Comparison of ENCODE assay signal across 8 cellular contexts in the genomic region with DNA sequence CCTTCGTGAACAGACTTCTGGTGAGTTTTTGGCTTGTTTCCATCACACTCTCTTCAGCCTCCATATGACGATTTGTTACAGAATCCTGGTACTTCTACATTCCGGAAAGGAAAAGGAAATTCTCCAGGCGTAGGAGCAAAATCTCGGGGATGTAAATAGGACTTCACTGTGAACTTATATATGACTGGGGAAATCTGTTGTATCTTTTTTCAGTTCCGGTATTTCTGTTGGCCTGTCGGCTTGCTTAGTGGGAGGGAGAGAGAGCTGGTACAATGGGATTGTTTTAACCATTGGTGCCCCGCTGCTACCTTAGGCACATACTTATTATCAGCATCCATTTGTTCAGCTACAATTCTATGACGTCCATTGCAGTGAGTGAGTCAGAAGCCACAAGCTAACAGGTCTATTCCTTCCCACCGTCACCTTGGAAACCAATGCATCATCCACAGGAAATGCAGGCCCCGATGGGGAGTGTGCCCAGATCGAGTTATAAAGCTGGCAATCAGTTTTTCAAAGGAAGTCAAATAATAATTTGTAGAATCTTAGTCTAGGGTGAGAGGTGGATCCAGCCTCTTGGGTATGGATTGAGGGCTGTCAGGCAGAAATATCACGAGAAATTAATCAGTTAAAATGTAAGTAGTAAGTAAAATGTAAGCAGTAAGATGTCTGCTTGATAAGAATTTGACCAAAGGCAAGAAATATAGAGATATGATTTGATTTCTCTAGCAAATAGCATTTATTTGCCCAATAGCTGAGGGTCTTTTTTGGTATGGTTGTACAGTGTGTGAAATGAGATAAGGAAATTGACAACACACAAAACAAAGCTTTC.
A peak's percentile ranks its signal among the peaks of the same experiment; 100 is the strongest.
DNase-seq lines count a peak whose midpoint lies in the region; ATAC-seq lines count a peak whose summit lies in the region.

No MANE protein-coding gene starts in this region.

- H3K4me1 Mint-ChIP-seq in activated naive CD4-positive, alpha-beta T cell treated with anti-CD3 and anti-CD28 coated beads for 36 hours (ENCODE audit: low read depth), result peaks cover 52% of the 10 kb centered on the region

- DNase-seq in EL (peak; percentile 97), RPMI7951 (ENCODE audit: low read depth) (peak; percentile 98), right cardiac atrium (peak in 1 of 3 donors; percentile 48), NCI-H1092 treated with DMSO at 0.1 percent for 48 hours (lab: John Stamatoyannopoulos, UW) (no peak), SKM-1 (lab: John Stamatoyannopoulos, UW; ENCODE audit: unreplicated experiment) (no peak)
- peak; percentile 93 for DNase-seq in activated naive CD4-positive, alpha-beta T cell treated with anti-CD3 and anti-CD28 coated beads for 36 hours
- DNase-seq in stimulated activated CD4-positive, alpha-beta T cell treated with anti-CD3 and anti-CD28 coated beads, Interleukin-1b, Interleukin-23, amount 100 ng/mL, for 1 hour (ENCODE audit: low read depth in 2 of 2), result peak; percentile 29 to 61

- no peaks in the 10 kb centered on the region for H3K36me3 Mint-ChIP-seq in activated naive CD4-positive, alpha-beta T cell treated with anti-CD3 and anti-CD28 coated beads for 36 hours (ENCODE audit: low read depth)

- no peaks in the 10 kb centered on the region for H3K27me3 Mint-ChIP-seq in activated naive CD4-positive, alpha-beta T cell treated with anti-CD3 and anti-CD28 coated beads for 36 hours (ENCODE audit: low read depth)

- H3K9me3 ChIP-seq in right cardiac atrium (ENCODE audit: control insufficient read depth, low read length), result no peaks in the 10 kb centered on the region

- H3K4me3 ChIP-seq in right cardiac atrium (ENCODE audit: low read length), result no peak overlapping the region

- no peaks in the 10 kb centered on the region for H3K4me1 ChIP-seq in right cardiac atrium (ENCODE audit: control insufficient read depth, insufficient read depth, low read length)

- peak overlapping the region; percentile 79 for H3K27ac ChIP-seq in right cardiac atrium (ENCODE audit: low read length)

- WGBS in right cardiac atrium, result 30% methylated on average over 13 of the region's 13 CpGs

- intact Hi-C loops in activated naive CD4-positive, alpha-beta T cell treated with anti-CD3 and anti-CD28 coated beads for 36 hours (cut with micrococcal nuclease), result loop anchor here (1.0 to 10.0 kb wide), 7 partner anchors 47 to 811 kb away; partner anchors contain the start of gene MKLN1
- intact Hi-C loops in right cardiac atrium (cut with DNase I), result no loop called here

- no peaks in the 10 kb centered on the region for H3K27me3 ChIP-seq in right cardiac atrium (ENCODE audit: control insufficient read depth, insufficient read depth)

- peak in 1 of 2 donors; percentile 92 for ATAC-seq in right cardiac atrium
- ATAC-seq in HG03095 (IDR thresholded peaks at IDR 0.05; ENCODE audit: unreplicated experiment), result no peak

- CTCF ChIA-PET in activated naive CD4-positive, alpha-beta T cell treated with anti-CD3 and anti-CD28 coated beads for 36 hours (lab: Charles Lee), result interaction anchor here (0.7 to 1.3 kb wide), 2 partner anchors 54 to 254 kb away, joined by 3 read pairs; no protein-coding TSS in a partner anchor

- peak overlapping the region; percentile 95 for H3K27ac Mint-ChIP-seq in activated naive CD4-positive, alpha-beta T cell treated with anti-CD3 and anti-CD28 coated beads for 36 hours

- peak overlapping the region; percentile 62 for H3K4me3 Mint-ChIP-seq in activated naive CD4-positive, alpha-beta T cell treated with anti-CD3 and anti-CD28 coated beads for 36 hours

- no peaks in the 10 kb centered on the region for H3K9me3 Mint-ChIP-seq in activated naive CD4-positive, alpha-beta T cell treated with anti-CD3 and anti-CD28 coated beads for 36 hours

Comparison
In these comparisons a context has a peak if more than half of its experiments do, and no peak if none do; other contexts are left out.
1. DNase-seq: peak in EL (single experiment), RPMI7951 (single experiment), activated naive CD4-positive, alpha-beta T cell treated with anti-CD3 and anti-CD28 coated beads for 36 hours (single experiment) and stimulated activated CD4-positive, alpha-beta T cell treated with anti-CD3 and anti-CD28 coated beads, Interleukin-1b, Interleukin-23, amount 100 ng/mL, for 1 hour (2 of 2); none in NCI-H1092 treated with DMSO at 0.1 percent for 48 hours (single experiment) and SKM-1 (single experiment).